8 cellular contexts compared by ENCODE assay signal in the genomic region with DNA sequence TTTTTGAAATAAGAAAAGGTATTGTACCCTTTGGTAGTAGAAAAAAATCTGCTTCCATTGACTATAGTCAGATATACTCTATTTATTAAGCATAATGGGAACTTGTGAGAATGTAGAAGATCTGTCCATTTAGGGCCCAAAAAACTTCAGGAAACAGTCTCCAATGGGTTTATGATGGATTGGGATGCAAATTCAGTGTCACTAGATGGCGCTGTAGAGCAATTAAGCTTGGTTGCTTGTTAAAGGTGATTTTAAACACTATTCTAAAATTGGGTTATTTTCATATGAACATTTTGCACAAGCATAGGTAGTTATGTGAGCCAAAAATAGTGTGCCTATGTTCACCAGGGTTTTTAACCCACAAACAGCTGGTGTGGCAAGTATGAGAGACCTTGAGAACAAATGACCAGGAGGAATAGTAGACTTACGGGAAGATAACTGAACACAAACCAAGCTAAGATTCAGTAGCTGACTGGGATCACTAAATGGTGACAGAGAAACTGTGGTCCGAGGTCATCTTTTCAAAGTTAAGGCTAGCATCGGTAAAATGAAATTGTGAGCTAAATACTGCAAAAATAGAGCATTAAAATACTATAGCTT.
DNase-seq lines count a peak whose midpoint lies in the region; ATAC-seq, FAIRE-seq and TF ChIP-seq lines count a peak whose summit lies in the region.

No MANE protein-coding gene starts in this region.

- no peaks in the 10 kb centered on the region for H3K4me1 ChIP-seq in Caco-2
- H3K4me1 ChIP-seq in NT2/D1 (ENCODE audit: insufficient read depth, insufficient read length), result no peaks in the 10 kb centered on the region

- ATAC-seq in HG03469 (IDR thresholded peaks at IDR 0.05; ENCODE audit: unreplicated experiment) (no peak), HG02759 (IDR thresholded peaks at IDR 0.05; ENCODE audit: unreplicated experiment) (no peak)

- no peak overlapping the region for H3K27ac Mint-ChIP-seq in Caco-2 (ENCODE audit: unreplicated experiment)

- no TSS peak for BruUV-seq in Caco-2 (replicated peaks; lab: Mats Ljungman, UMichigan)

- H3K9me3 ChIP-seq in Caco-2 (no peaks in the 10 kb centered on the region), NT2/D1 (ENCODE audit: insufficient read depth, low read length) (no peaks in the 10 kb centered on the region), neural cell (ENCODE audit: low read length) (no peaks in the 10 kb centered on the region)

- no peak overlapping the region for H3K4me3 Mint-ChIP-seq in Caco-2 (ENCODE audit: unreplicated experiment)

- H3K4me3 ChIP-seq in Caco-2 (ENCODE audit: low read depth, low read length) (no peak overlapping the region), NT2/D1 (ENCODE audit: insufficient read length, low read depth) (no peak overlapping the region), neural cell (ENCODE audit: low read length) (no peak overlapping the region)

- POLR2A ChIA-PET in Caco-2 (lab: Charles Lee), result no interaction called here

- no peaks in the 10 kb centered on the region for H3K4me1 Mint-ChIP-seq in Caco-2 (ENCODE audit: low read depth, unreplicated experiment)

- H3K9ac ChIP-seq in NT2/D1 (ENCODE audit: insufficient read length, low read depth) (no peak overlapping the region), neural cell (ENCODE audit: low read length) (no peak overlapping the region)

- H3K9me3 Mint-ChIP-seq in Caco-2 (ENCODE audit: unreplicated experiment), result no peaks in the 10 kb centered on the region

- intact Hi-C loops in Caco-2 (cut with micrococcal nuclease; ENCODE audit: unreplicated experiment), result loop anchor here (1.0 to 10.0 kb wide), 3 partner anchors 100 to 821 kb away; no protein-coding TSS in a partner anchor

- DNase-seq in Caco-2, result peak in 1 of 2 experiments; percentile 48
- no peak for DNase-seq in GM19239 (ENCODE audit: insufficient read length, low spot score)
- DNase-seq in NT2/D1 (ENCODE audit: low read depth, low spot score), result peak; percentile 50
- peak; percentile 42 for DNase-seq in dedifferentiated amniotic fluid mesenchymal stem cell (ENCODE audit: extremely low spot score)
- no peak for DNase-seq in ecto neural progenitor cell (ENCODE audit: low spot score)

- no peaks in the 10 kb centered on the region for H3K27me3 ChIP-seq in Caco-2 (replicated peaks; ENCODE audit: control insufficient read depth, insufficient read depth, low read length)
- no peaks in the 10 kb centered on the region for H3K27me3 ChIP-seq in NT2/D1 (ENCODE audit: insufficient read depth, insufficient read length)
- no peaks in the 10 kb centered on the region for H3K27me3 ChIP-seq in neural cell (ENCODE audit: insufficient read depth, low read depth, low read length)

- H3K36me3 ChIP-seq in Caco-2 (ENCODE audit: control insufficient read depth, insufficient read depth, low read length) (no peaks in the 10 kb centered on the region), NT2/D1 (ENCODE audit: insufficient read depth, insufficient read length, low read length) (no peaks in the 10 kb centered on the region), neural cell (ENCODE audit: insufficient read depth, low read length) (no peaks in the 10 kb centered on the region)

- no peaks in the 10 kb centered on the region for H3K9me2 ChIP-seq in neural cell (ENCODE audit: insufficient read depth, low read length)

- TF ChIP-seq EP300 in neural cell (conservative IDR thresholded peaks at IDR 0.05; ENCODE audit: poor library complexity, severe bottlenecking), result no peak

- TF ChIP-seq CTCF in Caco-2 (IDR thresholded peaks at IDR 0.05; ENCODE audit: insufficient read depth in 1 of 2, low read depth in 1 of 2, low read length in 1 of 2, severe bottlenecking in 1 of 2, unreplicated experiment in 1 of 2) (peak; percentile 62 to 65), neural cell (IDR thresholded peaks at IDR 0.05; ENCODE audit: poor library complexity, severe bottlenecking) (peak; percentile 60)

- no peaks in the 10 kb centered on the region for H3K79me2 ChIP-seq in neural cell (replicated peaks; ENCODE audit: insufficient read depth, low read length)

- no peak overlapping the region for H3K27ac ChIP-seq in neural cell (ENCODE audit: low read length)

- H4K20me1 ChIP-seq in neural cell (ENCODE audit: insufficient read depth), result no peaks in the 10 kb centered on the region

- peaks cover 8% of the 10 kb centered on the region for H3K27me3 Mint-ChIP-seq in Caco-2 (ENCODE audit: insufficient read depth, unreplicated experiment)

- TF ChIP-seq RAD21 in neural cell (conservative IDR thresholded peaks at IDR 0.05), result peak; percentile 27

- FAIRE-seq in GM19239 (lab: Jason Lieb, UNC), result peak; percentile 97

- no peak overlapping the region for H2AFZ ChIP-seq in neural cell (ENCODE audit: low read depth, low read length)

- CTCF ChIA-PET in Caco-2 (lab: Charles Lee), result interaction anchor here (1.0 to 1.4 kb wide), 5 partner anchors 9 to 18 kb away, joined by 3 to 5 read pairs (median 3); no protein-coding TSS in a partner anchor

- no peaks in the 10 kb centered on the region for H3K36me3 Mint-ChIP-seq in Caco-2 (ENCODE audit: insufficient read depth, unreplicated experiment)

- no peak overlapping the region for H3K4me2 ChIP-seq in neural cell (ENCODE audit: low read length)

- H3F3A ChIP-seq in neural cell (ENCODE audit: insufficient read depth, low read length, poor library complexity, severe bottlenecking), result no peaks in the 10 kb centered on the region

TF ChIP-seq in neural cell, 6 proteins besides CTCF, POLR2A, EP300 and RAD21:
- no peak for TF ChIP-seq TAF1 (IDR thresholded peaks at IDR 0.05; ENCODE audit: low read depth)
- TF ChIP-seq SMC3 (conservative IDR thresholded peaks at IDR 0.05; ENCODE audit: poor library complexity), result peak; percentile 29
- TF ChIP-seq, protein P1, sequence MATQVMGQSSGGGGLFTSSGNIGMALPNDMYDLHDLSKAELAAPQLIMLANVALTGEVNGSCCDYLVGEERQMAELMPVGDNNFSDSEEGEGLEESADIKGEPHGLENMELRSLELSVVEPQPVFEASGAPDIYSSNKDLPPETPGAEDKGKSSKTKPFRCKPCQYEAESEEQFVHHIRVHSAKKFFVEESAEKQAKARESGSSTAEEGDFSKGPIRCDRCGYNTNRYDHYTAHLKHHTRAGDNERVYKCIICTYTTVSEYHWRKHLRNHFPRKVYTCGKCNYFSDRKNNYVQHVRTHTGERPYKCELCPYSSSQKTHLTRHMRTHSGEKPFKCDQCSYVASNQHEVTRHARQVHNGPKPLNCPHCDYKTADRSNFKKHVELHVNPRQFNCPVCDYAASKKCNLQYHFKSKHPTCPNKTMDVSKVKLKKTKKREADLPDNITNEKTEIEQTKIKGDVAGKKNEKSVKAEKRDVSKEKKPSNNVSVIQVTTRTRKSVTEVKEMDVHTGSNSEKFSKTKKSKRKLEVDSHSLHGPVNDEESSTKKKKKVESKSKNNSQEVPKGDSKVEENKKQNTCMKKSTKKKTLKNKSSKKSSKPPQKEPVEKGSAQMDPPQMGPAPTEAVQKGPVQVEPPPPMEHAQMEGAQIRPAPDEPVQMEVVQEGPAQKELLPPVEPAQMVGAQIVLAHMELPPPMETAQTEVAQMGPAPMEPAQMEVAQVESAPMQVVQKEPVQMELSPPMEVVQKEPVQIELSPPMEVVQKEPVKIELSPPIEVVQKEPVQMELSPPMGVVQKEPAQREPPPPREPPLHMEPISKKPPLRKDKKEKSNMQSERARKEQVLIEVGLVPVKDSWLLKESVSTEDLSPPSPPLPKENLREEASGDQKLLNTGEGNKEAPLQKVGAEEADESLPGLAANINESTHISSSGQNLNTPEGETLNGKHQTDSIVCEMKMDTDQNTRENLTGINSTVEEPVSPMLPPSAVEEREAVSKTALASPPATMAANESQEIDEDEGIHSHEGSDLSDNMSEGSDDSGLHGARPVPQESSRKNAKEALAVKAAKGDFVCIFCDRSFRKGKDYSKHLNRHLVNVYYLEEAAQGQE (IDR thresholded peaks at IDR 0.05; ENCODE audit: borderline replicate concordance), result no peak

Comparison
In these comparisons a context has a peak if more than half of its experiments do, and no peak if none do; other contexts are left out.
1. DNase-seq: peak in NT2/D1 (single experiment) and dedifferentiated amniotic fluid mesenchymal stem cell (single experiment); none in GM19239 (single experiment) and ecto neural progenitor cell (single experiment).